Comparison of ENCODE assay signal across 8 cellular contexts in the genomic region with DNA sequence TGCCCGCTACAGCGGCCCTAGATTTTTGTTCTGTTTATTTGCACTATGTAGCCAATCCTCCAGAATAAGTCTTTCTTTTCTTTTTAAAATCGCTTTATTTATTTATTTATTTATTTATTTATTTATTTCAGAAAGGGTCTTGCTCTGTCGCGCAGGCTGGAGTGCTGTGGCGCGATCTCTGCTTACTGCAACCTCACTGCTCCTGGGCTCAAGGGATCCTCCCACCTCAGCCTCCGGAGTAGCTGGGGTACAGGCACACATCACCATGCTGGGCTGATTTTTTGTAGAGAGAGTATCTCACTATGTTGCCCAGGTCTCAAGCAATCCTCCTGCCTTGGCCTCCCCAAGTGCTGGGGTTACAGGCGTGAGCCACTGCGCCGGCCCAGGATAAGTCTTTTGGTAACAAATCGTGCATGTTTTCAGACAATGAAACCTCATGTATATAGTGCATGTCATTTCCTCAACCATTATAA. TPM values are rescaled to one million over a fixed set of nuclear protein-coding genes. Genes with fewer than 3 reads are reported as not detected.
DNase-seq lines count a peak whose midpoint lies in the region; ATAC-seq and TF ChIP-seq lines count a peak whose summit lies in the region.

No MANE protein-coding gene starts in this region.

- H2AFZ ChIP-seq in OCI-LY1 (ENCODE audit: low read length) (no peak overlapping the region), osteoblast (ENCODE audit: low read length) (no peak overlapping the region)

- peaks cover 24% of the 10 kb centered on the region for H3K4me1 Mint-ChIP-seq in CD8-positive, alpha-beta T cell (ENCODE audit: low read depth)
- H3K4me1 Mint-ChIP-seq in effector memory CD8-positive, alpha-beta T cell (ENCODE audit: low read depth in 2 of 2): peaks cover 16 to 17% of the 10 kb centered on the region in 2 donors

- no peak for ATAC-seq in CD8-positive, alpha-beta T cell
- no peak for ATAC-seq in effector memory CD8-positive, alpha-beta T cell (replicated peaks)
- no peak for ATAC-seq in HG03571 (IDR thresholded peaks at IDR 0.05; ENCODE audit: unreplicated experiment)

- no peaks in the 10 kb centered on the region for H3K9me3 Mint-ChIP-seq in CD8-positive, alpha-beta T cell
- no peaks in the 10 kb centered on the region for H3K9me3 Mint-ChIP-seq in effector memory CD8-positive, alpha-beta T cell

- POLR2A ChIA-PET in CD8-positive, alpha-beta T cell (lab: Charles Lee): interaction anchor here (0.8 kb wide), 1 partner anchor 10 kb away, joined by 3 read pairs; no protein-coding TSS in a partner anchor

- H3K9me3 ChIP-seq in CD8-positive, alpha-beta T cell (ENCODE audit: low read length): no peaks in the 10 kb centered on the region
- H3K9me3 ChIP-seq in OCI-LY1 (ENCODE audit: low read length): no peaks in the 10 kb centered on the region
- no peaks in the 10 kb centered on the region for H3K9me3 ChIP-seq in osteoblast (ENCODE audit: low read depth, low read length)

- H3K36me3 ChIP-seq in CD8-positive, alpha-beta T cell (ENCODE audit: insufficient read depth, low read length): peaks cover 2% of the 10 kb centered on the region
- H3K36me3 ChIP-seq in OCI-LY1 (ENCODE audit: insufficient read depth, low read length) (peaks cover 19% of the 10 kb centered on the region; the same call in 1 of the 2 replicates), osteoblast (ENCODE audit: insufficient read depth, low read length) (peaks cover 17% of the 10 kb centered on the region)

- H3K4me3 Mint-ChIP-seq in CD8-positive, alpha-beta T cell: peak overlapping the region; percentile 86
- peak overlapping the region; percentile 84 to 85 for H3K4me3 Mint-ChIP-seq in effector memory CD8-positive, alpha-beta T cell

- H3K27ac Mint-ChIP-seq in CD8-positive, alpha-beta T cell: no peak overlapping the region
- no peak overlapping the region for H3K27ac Mint-ChIP-seq in effector memory CD8-positive, alpha-beta T cell

- H3K9ac ChIP-seq in OCI-LY1 (ENCODE audit: low read length): no peak overlapping the region

- no peaks in the 10 kb centered on the region; the same call in 1 of the 2 replicates for H3F3A ChIP-seq in OCI-LY1 (ENCODE audit: insufficient read depth, low read length)

- no peak overlapping the region for H3K27ac ChIP-seq in CD8-positive, alpha-beta T cell (ENCODE audit: low read depth, low read length)
- H3K27ac ChIP-seq in OCI-LY1 (ENCODE audit: low read depth, low read length, poor library complexity, severe bottlenecking) (no peak overlapping the region), osteoblast (ENCODE audit: low read depth, low read length) (no peak overlapping the region)

- peaks cover 22% of the 10 kb centered on the region for H3K36me3 Mint-ChIP-seq in CD8-positive, alpha-beta T cell
- H3K36me3 Mint-ChIP-seq in effector memory CD8-positive, alpha-beta T cell (ENCODE audit: insufficient read depth): peaks cover 14% of the 10 kb centered on the region

- TF ChIP-seq CTCF in CD8-positive, alpha-beta T cell (IDR thresholded peaks at IDR 0.05): no peak
- TF ChIP-seq CTCF in OCI-LY1 (IDR thresholded peaks at IDR 0.05; ENCODE audit: low read length) (no peak), osteoblast (IDR thresholded peaks at IDR 0.05; ENCODE audit: extremely low read depth, low read depth, low read length) (no peak)

- CTCF ChIA-PET in CD8-positive, alpha-beta T cell (lab: Charles Lee): interaction anchor here (1.3 kb wide), 1 partner anchor 71 kb away, joined by 3 read pairs; no protein-coding TSS in a partner anchor

- no peaks in the 10 kb centered on the region for H3K27me3 ChIP-seq in CD8-positive, alpha-beta T cell (ENCODE audit: insufficient read depth, low read length)
- H3K27me3 ChIP-seq in OCI-LY1 (ENCODE audit: insufficient read depth, low read length) (no peaks in the 10 kb centered on the region), osteoblast (ENCODE audit: insufficient read depth, low read length) (no peaks in the 10 kb centered on the region)

- no peak for DNase-seq in CD8-positive, alpha-beta T cell
- no peak for DNase-seq in effector memory CD8-positive, alpha-beta T cell
- DNase-seq in osteoblast (ENCODE audit: insufficient read length, low spot score, missing footprints) (no peak), NCI-H748 treated with DMSO at 0.1 percent for 48 hours (lab: John Stamatoyannopoulos, UW) (no peak), mesenteric fat pad (ENCODE audit: low spot score) (no peak), anterior cingulate cortex (lab: John Stamatoyannopoulos, UW) (no peak)

- H3K27me3 Mint-ChIP-seq in CD8-positive, alpha-beta T cell (ENCODE audit: low read depth): peaks cover 14% of the 10 kb centered on the region
- peaks cover 0 to 26% of the 10 kb centered on the region in 2 donors for H3K27me3 Mint-ChIP-seq in effector memory CD8-positive, alpha-beta T cell

- H3K79me2 ChIP-seq in OCI-LY1 (ENCODE audit: insufficient read depth, low read length): peaks cover 5% of the 10 kb centered on the region
- H3K79me2 ChIP-seq in osteoblast (ENCODE audit: insufficient read depth, low read length): peaks cover 25% of the 10 kb centered on the region

- H4K20me1 ChIP-seq in OCI-LY1 (ENCODE audit: insufficient read depth, low read length) (no peaks in the 10 kb centered on the region), osteoblast (ENCODE audit: insufficient read depth, low read length) (no peaks in the 10 kb centered on the region)

- no peaks in the 10 kb centered on the region for H3K9me2 ChIP-seq in OCI-LY1 (ENCODE audit: low read depth, low read length)

- H3K4me2 ChIP-seq in OCI-LY1 (ENCODE audit: low read length) (peak overlapping the region; percentile 93; the same call in 1 of the 2 replicates), osteoblast (ENCODE audit: insufficient read depth, low read length) (peak overlapping the region; percentile 91)

- H3K4me3 ChIP-seq in CD8-positive, alpha-beta T cell (ENCODE audit: low read depth, low read length): peak overlapping the region; percentile 69
- H3K4me3 ChIP-seq in OCI-LY1 (ENCODE audit: low read depth, low read length, poor library complexity, severe bottlenecking): peak overlapping the region; percentile 88
- H3K4me3 ChIP-seq in osteoblast (ENCODE audit: insufficient read depth, low read length): peak overlapping the region; percentile 89

- intact Hi-C loops in CD8-positive, alpha-beta T cell (cut with DNase I, micrococcal nuclease): loop anchor here (1.0 to 5.0 kb wide), 7 partner anchors 20 to 268 kb away; partner anchors contain the start of genes PDCD7 (in 2 of the 2), CLPX (in 1 of the 2), PARP16 (in 1 of the 2) and RNU5A-1 (in 1 of the 2)

- peaks cover 14% of the 10 kb centered on the region for H3K4me1 ChIP-seq in CD8-positive, alpha-beta T cell (ENCODE audit: insufficient read depth, low read length)
- H3K4me1 ChIP-seq in OCI-LY1 (ENCODE audit: insufficient read depth, low read length, severe bottlenecking) (peaks cover 15% of the 10 kb centered on the region), osteoblast (ENCODE audit: insufficient read depth, low read length) (peaks cover 16% of the 10 kb centered on the region)

RNA-seq across cellular contexts. Expression of gene MTFMT, which starts 0.3 kb away (rescaled TPM):
- 1 to 10 TPM; 6.9 to 7.4 TPM for total RNA-seq in CD8-positive, alpha-beta T cell
- 24.5 and 31.8 TPM in 2 replicates for total RNA-seq in osteoblast
- total RNA-seq in mesenteric fat pad: 14.5 TPM

RNA-seq across cellular contexts. Expression of gene SLC51B, which starts 15.4 kb away (rescaled TPM):
- total RNA-seq in CD8-positive, alpha-beta T cell: not detected
- not detected in 2 replicates for total RNA-seq in osteoblast
- total RNA-seq in mesenteric fat pad: not detected

RNA-seq across cellular contexts. Expression of gene RASL12, which starts 38.0 kb away (rescaled TPM):
- total RNA-seq in CD8-positive, alpha-beta T cell: not detected
- total RNA-seq in osteoblast (under 0.01 and 0.36 TPM in 2 replicates), mesenteric fat pad (4.7 TPM)

RNA-seq across cellular contexts. Expression of gene SPG21, which starts 40.1 kb away (rescaled TPM):
- 10 to 100 TPM; 25.1 to 28.2 TPM for total RNA-seq in CD8-positive, alpha-beta T cell
- total RNA-seq in osteoblast (142 and 164 TPM in 2 replicates), mesenteric fat pad (93.7 TPM)

RNA-seq across cellular contexts. Expression of gene KBTBD13, which starts 46.8 kb away (rescaled TPM):
- total RNA-seq in CD8-positive, alpha-beta T cell: not detected
- total RNA-seq in osteoblast (not detected in 2 replicates), mesenteric fat pad (not detected)
